In the genomic region with DNA sequence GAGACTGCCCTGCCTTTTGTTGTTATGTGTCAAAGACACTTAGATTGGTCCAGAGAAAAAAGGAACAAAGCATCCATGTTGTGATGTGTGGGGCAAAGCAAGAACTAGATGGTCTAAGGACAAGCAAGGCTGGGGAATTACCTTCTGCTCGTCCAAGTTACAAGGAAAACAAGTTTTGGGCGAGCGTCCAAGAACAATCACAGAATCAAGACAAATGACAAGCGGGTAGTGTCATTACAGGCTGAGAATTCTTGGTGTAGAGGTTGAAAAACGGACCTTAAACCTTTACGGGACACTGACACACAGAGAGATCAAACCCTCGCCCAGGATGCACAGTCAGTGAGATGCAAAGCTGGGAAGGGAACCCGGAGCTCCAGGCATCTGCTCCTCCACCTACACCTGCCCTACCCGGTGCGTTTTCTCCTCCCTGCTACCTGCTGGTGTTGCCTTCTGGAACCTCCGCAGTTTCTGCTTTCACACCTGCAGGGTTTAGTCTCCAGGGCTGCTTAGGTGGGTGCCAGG, we compare ENCODE assay signal across 7 cellular contexts. TPM values are rescaled to one million over a fixed set of nuclear protein-coding genes. Genes with fewer than 3 reads are reported as not detected.
A peak's percentile ranks its signal among the peaks of the same experiment; 100 is the strongest.
DNase-seq lines count a peak whose midpoint lies in the region; ATAC-seq and TF ChIP-seq lines count a peak whose summit lies in the region.

No MANE protein-coding gene starts in this region.

- H3K9me3 ChIP-seq in thoracic aorta: no peaks in the 10 kb centered on the region

- H3K4me3 Mint-ChIP-seq in activated naive CD8-positive, alpha-beta T cell treated with anti-CD3 and anti-CD28 coated beads, Interleukin-2, amount 10 ng/mL, durations not matched to agents 7 days and 5 days: peak overlapping the region; percentile 87

- peak overlapping the region; percentile 77 for H3K4me3 ChIP-seq in thoracic aorta

- no peak overlapping the region for H3K27ac ChIP-seq in thoracic aorta

- peaks cover 12% of the 10 kb centered on the region for H3K4me1 Mint-ChIP-seq in activated naive CD8-positive, alpha-beta T cell treated with anti-CD3 and anti-CD28 coated beads, Interleukin-2, amount 10 ng/mL, durations not matched to agents 7 days and 5 days

- peaks cover 0 to 12% of the 10 kb centered on the region in 2 donors for H3K4me1 ChIP-seq in thoracic aorta (ENCODE audit: control insufficient read depth in 1 of 2, low read depth in 2 of 2)

- H3K27ac Mint-ChIP-seq in activated naive CD8-positive, alpha-beta T cell treated with anti-CD3 and anti-CD28 coated beads, Interleukin-2, amount 10 ng/mL, durations not matched to agents 7 days and 5 days: no peak overlapping the region

- peaks cover 7% of the 10 kb centered on the region for H3K36me3 Mint-ChIP-seq in activated naive CD8-positive, alpha-beta T cell treated with anti-CD3 and anti-CD28 coated beads, Interleukin-2, amount 10 ng/mL, durations not matched to agents 7 days and 5 days

- POLR2A ChIA-PET in activated naive CD8-positive, alpha-beta T cell treated with anti-CD3 and anti-CD28 coated beads, Interleukin-2, amount 10 ng/mL, durations not matched to agents 7 days and 5 days (lab: Charles Lee): interaction anchor here (0.8 to 1.5 kb wide), 7 partner anchors 10 to 222 kb away, joined by 3 to 5 read pairs (median 4); a partner anchor contains a TSS

- no peaks in the 10 kb centered on the region for H3K27me3 ChIP-seq in thoracic aorta (replicated peaks; ENCODE audit: insufficient read depth)

- peak; percentile 6 for ATAC-seq in GM18870 (IDR thresholded peaks at IDR 0.05; ENCODE audit: unreplicated experiment)
- peak; percentile 12 for ATAC-seq in HG03159 (IDR thresholded peaks at IDR 0.05; ENCODE audit: unreplicated experiment)
- ATAC-seq in activated naive CD8-positive, alpha-beta T cell treated with anti-CD3 and anti-CD28 coated beads, Interleukin-2, amount 10 ng/mL, durations not matched to agents 7 days and 5 days (ENCODE audit: low read depth): no peak
- ATAC-seq in left lobe of liver: peak; percentile 41
- no peak for ATAC-seq in thoracic aorta (ENCODE audit: insufficient number of reproducible peaks, low FRiP score, low read depth)

- no peaks in the 10 kb centered on the region for H3K36me3 ChIP-seq in thoracic aorta

- no peak for DNase-seq in activated naive CD8-positive, alpha-beta T cell treated with anti-CD3 and anti-CD28 coated beads, Interleukin-2, amount 10 ng/mL, durations not matched to agents 7 days and 5 days
- DNase-seq in left lobe of liver (ENCODE audit: low spot score) (no peak), thoracic aorta (ENCODE audit: low spot score) (no peak), globus pallidus (ENCODE audit: low spot score) (no peak), cerebellar nuclear complex (lab: John Stamatoyannopoulos, UW) (no peak)

- no peak for TF ChIP-seq CTCF in thoracic aorta (IDR thresholded peaks at IDR 0.05)

- peaks cover 7% of the 10 kb centered on the region for H3K27me3 Mint-ChIP-seq in activated naive CD8-positive, alpha-beta T cell treated with anti-CD3 and anti-CD28 coated beads, Interleukin-2, amount 10 ng/mL, durations not matched to agents 7 days and 5 days

- H3K9me3 Mint-ChIP-seq in activated naive CD8-positive, alpha-beta T cell treated with anti-CD3 and anti-CD28 coated beads, Interleukin-2, amount 10 ng/mL, durations not matched to agents 7 days and 5 days: peaks cover 13% of the 10 kb centered on the region

RNA-seq across cellular contexts. Expression of a gene that starts 0.5 kb away (rescaled TPM):
- total RNA-seq in activated naive CD8-positive, alpha-beta T cell treated with anti-CD3 and anti-CD28 coated beads, Interleukin-2, amount 10 ng/mL, durations not matched to agents 7 days and 5 days: 10 to 100 TPM; 11.6 to 13.9 TPM
- total RNA-seq in left lobe of liver: 4.6 TPM
- 10 to 100 TPM in 1 of 2 donors, 1 to 10 TPM in 1; 6.0 to 12.0 TPM for total RNA-seq in thoracic aorta

RNA-seq across cellular contexts. Expression of a gene that starts 10.9 kb away (rescaled TPM):
- 1 to 10 TPM; 7.3 to 7.4 TPM for total RNA-seq in activated naive CD8-positive, alpha-beta T cell treated with anti-CD3 and anti-CD28 coated beads, Interleukin-2, amount 10 ng/mL, durations not matched to agents 7 days and 5 days
- total RNA-seq in left lobe of liver (1.9 TPM), thoracic aorta (10 to 100 TPM in 1 of 2 donors, 1 to 10 TPM in 1; 3.1 to 10.2 TPM)

RNA-seq across cellular contexts. Expression of a gene that starts 16.0 kb away (rescaled TPM):
- 10 to 100 TPM; 18.0 to 18.5 TPM for total RNA-seq in activated naive CD8-positive, alpha-beta T cell treated with anti-CD3 and anti-CD28 coated beads, Interleukin-2, amount 10 ng/mL, durations not matched to agents 7 days and 5 days
- 2.7 TPM for total RNA-seq in left lobe of liver
- total RNA-seq in thoracic aorta: 10 to 100 TPM; 19.8 to 31.7 TPM

RNA-seq across cellular contexts. Expression of a gene that starts 25.3 kb away (rescaled TPM):
- total RNA-seq in activated naive CD8-positive, alpha-beta T cell treated with anti-CD3 and anti-CD28 coated beads, Interleukin-2, amount 10 ng/mL, durations not matched to agents 7 days and 5 days: 10 to 100 TPM; 10.9 TPM
- total RNA-seq in left lobe of liver: 2.4 TPM
- total RNA-seq in thoracic aorta: 10 to 100 TPM; 17.8 to 23.7 TPM

RNA-seq across cellular contexts. Expression of a gene that starts 42.4 kb away (rescaled TPM):
- total RNA-seq in activated naive CD8-positive, alpha-beta T cell treated with anti-CD3 and anti-CD28 coated beads, Interleukin-2, amount 10 ng/mL, durations not matched to agents 7 days and 5 days: 10 to 100 TPM in 1 of 2 experiments, 1 to 10 TPM in 1; 8.6 to 10.6 TPM
- total RNA-seq in left lobe of liver: 5.8 TPM
- 10 to 100 TPM; 18.7 to 31.5 TPM for total RNA-seq in thoracic aorta

Comparison
In these comparisons a context has a peak if more than half of its experiments do, and no peak if none do; other contexts are left out.
1. ATAC-seq: peak in GM18870 (single experiment), HG03159 (single experiment) and left lobe of liver (single experiment); none in activated naive CD8-positive, alpha-beta T cell treated with anti-CD3 and anti-CD28 coated beads, Interleukin-2, amount 10 ng/mL, durations not matched to agents 7 days and 5 days (single experiment) and thoracic aorta (single experiment).